In genomic region chr7:131557521-131558385, GRCh38 we compare ENCODE assay signal across 9 cellular contexts. TPM values are rescaled to one million over a fixed set of nuclear protein-coding genes. Genes with fewer than 3 reads are reported as not detected.
A peak's percentile ranks its signal among the peaks of the same experiment; 100 is the strongest.
DNase-seq lines count a peak whose midpoint lies in the region; ATAC-seq, FAIRE-seq and TF ChIP-seq lines count a peak whose summit lies in the region.
"Had no signal": no experiment of that assay in that cellular context is flagged by ENCODE, and none has a peak within 500 bp of the region (broad histone marks: within the 10 kb centered on the region; RNA-seq: fewer than 3 reads in every experiment).

No MANE protein-coding gene starts in this region.

- H3K36me3 Mint-ChIP-seq in T-helper 2 cell treated with Interferon-gamma antibody and Interleukin-4, amounts not matched to agents 5 μg/mL and 100 μg/mL, for 36 hours (ENCODE audit: low read depth), result no peaks in the 10 kb centered on the region

- peaks cover 75 to 92% of the 10 kb centered on the region in 2 experiments for H3K27me3 ChIP-seq in K562 (ENCODE audit: control insufficient read depth in 2 of 2, insufficient read depth in 2 of 2, low read length in 2 of 2)
- H3K27me3 ChIP-seq in testis, result no peaks in the 10 kb centered on the region

- peaks cover 18% of the 10 kb centered on the region for H4K20me1 ChIP-seq in K562 (replicated peaks; ENCODE audit: control insufficient read depth, insufficient read depth, low read length)

- no peak overlapping the region for H3K4me3 ChIP-seq in K562
- peak overlapping the region in 1 of 2 donors; percentile 29 for H3K4me3 ChIP-seq in testis

- no peak overlapping the region for H3K9ac ChIP-seq in K562 (ENCODE audit: insufficient read depth in 1 of 2, low read depth in 2 of 2, low read length in 2 of 2)

- H2AFZ ChIP-seq in K562 (ENCODE audit: low read depth, low read length), result no peak overlapping the region

- H3K4me1 Mint-ChIP-seq in T-helper 2 cell treated with Interferon-gamma antibody and Interleukin-4, amounts not matched to agents 5 μg/mL and 100 μg/mL, for 36 hours (ENCODE audit: low read depth), result peaks cover 7% of the 10 kb centered on the region

- no peak overlapping the region for H3K27ac ChIP-seq in K562 (ENCODE audit: extremely low read depth, low read depth, low read length)
- H3K27ac ChIP-seq in testis, result no peak overlapping the region

- H3K4me2 ChIP-seq in K562 (ENCODE audit: insufficient read depth, low read length), result no peak overlapping the region

- no TSS peak for BruUV-seq in K562 (replicated peaks; lab: Mats Ljungman, UMichigan)

- no peak for TF ChIP-seq RAD21 in K562 (CRISPR knock-in tag; conservative IDR thresholded peaks at IDR 0.05 in 1 of 2, IDR thresholded peaks at IDR 0.05 in 1 of 2)

- CTCF ChIA-PET in K562 (lab: Yijun Ruan, JAX; ENCODE audit: low intra/inter-chr PET ratio), result no interaction called here

- H3K9me3 ChIP-seq in K562 (replicated peaks; ENCODE audit: control insufficient read depth, insufficient read depth, low read depth, low read length), result no peaks in the 10 kb centered on the region
- H3K9me3 ChIP-seq in testis, result no peaks in the 10 kb centered on the region

- H3K9me1 ChIP-seq in K562 (ENCODE audit: control insufficient read depth, insufficient read depth, low read length), result no peaks in the 10 kb centered on the region

- intact Hi-C loops in K562 (cut with micrococcal nuclease), result no loop called here
- intact Hi-C loops in testis (cut with DNase I; ENCODE audit: low total_unique reads), result no loop called here

- no peak for DNase-seq in T-helper 2 cell treated with Interferon-gamma antibody and Interleukin-4, amounts not matched to agents 5 μg/mL and 100 μg/mL, for 36 hours (ENCODE audit: low spot score)
- DNase-seq in T-helper 2 cell (no peak), K562 (ENCODE audit: extremely low read depth in 1 of 4, low spot score in 3 of 4) (no peak), left kidney (ENCODE audit: low read depth, low spot score) (peak; percentile 63), testis (peak; percentile 48), MV-4-11 (lab: John Stamatoyannopoulos, UW) (no peak), SKM-1 treated with dmso at 0.1 percent for 144 hours (lab: John Stamatoyannopoulos, UW; ENCODE audit: unreplicated experiment) (no peak)
- DNase-seq: activated naive CD4-positive, alpha-beta T cell had no signal

- POLR2A ChIA-PET in K562 (lab: Yijun Ruan, JAX), result interaction anchor here (0.8 to 1.2 kb wide), 3 partner anchors 10 to 42 kb away, joined by 3 to 4 read pairs (median 4); no protein-coding TSS in a partner anchor

- TF ChIP-seq CTCF in K562 (IDR thresholded peaks at IDR 0.05 in 2 of 3, conservative IDR thresholded peaks at IDR 0.05 in 1 of 3; ENCODE audit: insufficient read depth in 2 of 3, low read depth in 1 of 3, low read length in 3 of 3) (no peak), testis (IDR thresholded peaks at IDR 0.05) (no peak)

- no peaks in the 10 kb centered on the region for H3K36me3 ChIP-seq in K562 (ENCODE audit: control insufficient read depth, insufficient read depth, low read length)
- H3K36me3 ChIP-seq in testis (ENCODE audit: low read depth, missing control alignments), result no peaks in the 10 kb centered on the region

- TF ChIP-seq POLR2A in K562 (conservative IDR thresholded peaks at IDR 0.05) (no peak), testis (IDR thresholded peaks at IDR 0.05) (no peak)

- no peaks in the 10 kb centered on the region for H3K9me3 Mint-ChIP-seq in T-helper 2 cell treated with Interferon-gamma antibody and Interleukin-4, amounts not matched to agents 5 μg/mL and 100 μg/mL, for 36 hours

- in situ Hi-C loops in K562 (cut with MboI), result no loop called here

- H3K27me3 Mint-ChIP-seq in T-helper 2 cell treated with Interferon-gamma antibody and Interleukin-4, amounts not matched to agents 5 μg/mL and 100 μg/mL, for 36 hours (ENCODE audit: low read depth), result peaks cover 64% of the 10 kb centered on the region

- no peak overlapping the region for H3K27ac Mint-ChIP-seq in T-helper 2 cell treated with Interferon-gamma antibody and Interleukin-4, amounts not matched to agents 5 μg/mL and 100 μg/mL, for 36 hours

- TF ChIP-seq EP300 in K562 (IDR thresholded peaks at IDR 0.05; ENCODE audit: low read length), result no peak

- no peak for FAIRE-seq in K562 (lab: Jason Lieb, UNC)

- WGBS in K562 (ENCODE audit: insufficient coverage, low coverage, missing lambda C conversion rate), result 22% methylated on average over 30 of the region's 32 CpGs
- 3% methylated on average over 25 to 32 of the region's 32 CpGs for WGBS in testis, 2 donors

- H3K4me1 ChIP-seq in K562 (replicated peaks in 1 of 2; ENCODE audit: control insufficient read depth in 2 of 2, insufficient read depth in 2 of 2, low read length in 2 of 2) (peaks cover 0 to 19% of the 10 kb centered on the region in 2 experiments; a peak in 2 of 5 replicates), testis (peaks cover 18% of the 10 kb centered on the region)

- ATAC-seq in K562 (no peak), HG02571 (IDR thresholded peaks at IDR 0.05; ENCODE audit: unreplicated experiment) (no peak)

- no peaks in the 10 kb centered on the region for H3K79me2 ChIP-seq in K562 (ENCODE audit: control insufficient read depth, insufficient read depth, low read length)

- H3K4me3 Mint-ChIP-seq in T-helper 2 cell treated with Interferon-gamma antibody and Interleukin-4, amounts not matched to agents 5 μg/mL and 100 μg/mL, for 36 hours, result peak overlapping the region; percentile 59

TF ChIP-seq in K562, 482 proteins besides CTCF, POLR2A, EP300 and RAD21 (continues in another document):
- TF ChIP-seq ARNT (IDR thresholded peaks at IDR 0.05) (no peak), NCOR1 (IDR thresholded peaks at IDR 0.05) (no peak), ARID4B (CRISPR knock-in tag; IDR thresholded peaks at IDR 0.05) (no peak), USF1 (CRISPR knock-in tag; IDR thresholded peaks at IDR 0.05) (peak; percentile 54), ELF2 (CRISPR knock-in tag; IDR thresholded peaks at IDR 0.05) (no peak)

RNA-seq across cellular contexts. Expression of gene PODXL, which starts 1.3 kb away (rescaled TPM):
- total RNA-seq in K562 (2011; cell fraction: chromatin; rRNA removed; ENCODE audit: low replicate concordance), result 0.26 and 0.39 TPM in 2 replicates
- total RNA-seq in K562 (2011; cell fraction: nucleolus; rRNA removed), result 0.50 and 0.79 TPM in 2 replicates
- 0.37 and 0.76 TPM in 2 replicates for total RNA-seq in K562 (2011; cell fraction: nucleoplasm; rRNA removed)
- 0.05 and 0.16 TPM in 2 replicates for total RNA-seq in K562 (2014; rRNA removed)
- 0.07 and 0.10 TPM in 2 replicates for total RNA-seq in K562 (2014; rRNA removed; fragmentation: Illumina TruSeq; extraction: Trizol)
- total RNA-seq in K562 (2015; rRNA removed; fragmentation: Illumina TruSeq; extraction: Trizol), result 0.15 and 0.18 TPM in 2 replicates
- total RNA-seq in K562 (2021), result 0.51 and 0.67 TPM in 2 replicates
- 0.07 and 0.24 TPM in 2 replicates for polyA plus RNA-seq in K562 (2011; rRNA removed)
- polyA plus RNA-seq in K562 (2011; cell fraction: cytosol; rRNA removed), result 0.10 and 0.16 TPM in 2 replicates
- polyA plus RNA-seq in K562 (2011; cell fraction: nucleus; rRNA removed), result 0.38 and 0.45 TPM in 2 replicates
- polyA plus RNA-seq in K562 (2012), result 0.17 and 0.22 TPM in 2 replicates
- polyA plus RNA-seq in K562 (2014; fragmentation: Illumina TruSeq; extraction: Trizol), result 0.07 and 0.21 TPM in 2 replicates
- polyA plus RNA-seq in K562 (2014; fragmentation: Nextera tagmentation; extraction: Ambion mirVana), result under 1 TPM; 0.01 to 0.03 TPM
- polyA plus RNA-seq in K562 (2014; rRNA removed), result 0.03 and 0.73 TPM in 2 replicates
- polyA minus RNA-seq in K562 (2011; rRNA and poly(A)+ RNA removed), result 0.24 and 0.39 TPM in 2 replicates
- polyA minus RNA-seq in K562 (2011; cell fraction: cytosol; rRNA and poly(A)+ RNA removed), result 1.8 and 2.1 TPM in 2 replicates
- 0.54 and 0.56 TPM in 2 replicates for polyA minus RNA-seq in K562 (2011; cell fraction: nucleus; rRNA and poly(A)+ RNA removed)
- 10 to 100 TPM; 15.4 to 19.4 TPM for total RNA-seq in testis
- polyA plus RNA-seq in testis (ENCODE audit: insufficient read depth, low read depth, low replicate concordance), result 27.3 TPM

Comparison
In these comparisons a context has a peak if more than half of its experiments do, and no peak if none do; other contexts are left out.
1. DNase-seq: peak in left kidney (single experiment) and testis (single experiment); none in T-helper 2 cell treated with Interferon-gamma antibody and Interleukin-4, amounts not matched to agents 5 μg/mL and 100 μg/mL, for 36 hours (single experiment), T-helper 2 cell (0 of 5), K562 (0 of 4), MV-4-11 (single experiment) and SKM-1 treated with dmso at 0.1 percent for 144 hours (single experiment).
2. RNA of gene PODXL, which starts 1.3 kb away (total RNA-seq): 15.4 to 19.4 TPM in testis; 0.05 to 0.79 TPM in K562; every median in the first group is over 4 times any median in the second.